19 cellular contexts compared by ENCODE assay signal in the genomic region with DNA sequence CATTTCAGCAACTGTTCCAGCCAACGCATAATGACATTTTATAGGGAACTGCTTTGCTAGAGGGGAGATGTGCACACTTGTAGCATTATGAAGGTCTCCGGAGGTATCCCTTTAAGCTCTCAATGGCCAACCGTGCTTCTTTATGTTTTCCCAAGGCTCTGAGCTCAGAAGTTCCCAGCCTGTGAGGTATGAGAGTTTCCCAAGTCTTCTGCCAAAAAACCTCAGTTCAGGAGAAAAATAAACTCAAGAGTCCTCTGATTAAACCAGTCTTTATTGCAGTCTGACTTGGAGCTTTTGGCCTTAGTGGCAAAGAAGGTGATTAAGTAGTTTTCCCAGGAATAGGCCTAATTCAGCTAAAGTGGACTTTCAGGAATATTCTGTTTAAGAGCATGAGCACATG. TPM values are rescaled to one million over a fixed set of nuclear protein-coding genes. Genes with fewer than 3 reads are reported as not detected.
DNase-seq lines count a peak whose midpoint lies in the region; ATAC-seq and TF ChIP-seq lines count a peak whose summit lies in the region.
"Had no signal": no experiment of that assay in that cellular context is flagged by ENCODE, and none has a peak within 500 bp of the region (broad histone marks: within the 10 kb centered on the region; RNA-seq: fewer than 3 reads in every experiment).

No MANE protein-coding gene starts in this region.

- peaks cover 2% of the 10 kb centered on the region for H3K4me1 Mint-ChIP-seq in activated CD4-positive, alpha-beta memory T cell treated with anti-CD3 and anti-CD28 coated beads for 36 hours (ENCODE audit: low read depth)
- H3K4me1 Mint-ChIP-seq: CD14-positive monocyte had no signal

- no peaks in the 10 kb centered on the region for H3K9me3 ChIP-seq in gastrocnemius medialis
- no peaks in the 10 kb centered on the region for H3K9me3 ChIP-seq in aorta (ENCODE audit: control insufficient read depth, low read length)
- no peaks in the 10 kb centered on the region for H3K9me3 ChIP-seq in mammary epithelial cell (replicated peaks; ENCODE audit: insufficient read depth, low read length)
- H3K9me3 ChIP-seq: MG63 had no signal

- H3K27me3 Mint-ChIP-seq in activated CD4-positive, alpha-beta memory T cell treated with anti-CD3 and anti-CD28 coated beads for 36 hours: peaks cover 38% of the 10 kb centered on the region

- in situ Hi-C loops in gastrocnemius medialis (cut with MboI; ENCODE audit: low sequenced_read_pairs in 4 of 4): no loop called here
- in situ Hi-C loops in mammary epithelial cell (cut with MboI; ENCODE audit: low sequenced_read_pairs in 2 of 2): no loop called here

- intact Hi-C loops in gastrocnemius medialis (cut with DNase I; ENCODE audit: low total_unique reads) (no loop called here), aorta (cut with DNase I) (loop anchor here in 1 of 2 donors (5.0 kb wide), 1 partner anchor 42 kb away; no protein-coding TSS in a partner anchor), mammary epithelial cell (cut with micrococcal nuclease) (no loop called here)
- intact Hi-C loops in activated CD4-positive, alpha-beta memory T cell treated with anti-CD3 and anti-CD28 coated beads for 36 hours (cut with micrococcal nuclease): no loop called here

- WGBS in aorta, 2 donors: 3 to 14% methylated on average over 3 of the region's 3 CpGs
- WGBS in mammary epithelial cell (ENCODE audit: low coverage, missing lambda C conversion rate): 98% methylated on average over 3 of the region's 3 CpGs

- H3K4me3 ChIP-seq in fibroblast of pulmonary artery (replicated peaks; ENCODE audit: low read depth, low read length) (no peak overlapping the region), gastrocnemius medialis (no peak overlapping the region), aorta (ENCODE audit: low read length in 2 of 2) (no peak overlapping the region), mammary epithelial cell (replicated peaks in 1 of 3; ENCODE audit: insufficient read depth in 1 of 3, low read depth in 2 of 3, low read length in 3 of 3) (no peak overlapping the region)
- H3K4me3 ChIP-seq: MG63, PC-9 had no signal

- H3K4me1 ChIP-seq in gastrocnemius medialis: peaks cover 8 to 11% of the 10 kb centered on the region in 2 donors
- peaks cover 0 to 2% of the 10 kb centered on the region in 2 donors for H3K4me1 ChIP-seq in aorta (ENCODE audit: control insufficient read depth in 1 of 2, insufficient read depth in 2 of 2, low read length in 2 of 2)
- H3K4me1 ChIP-seq in mammary epithelial cell (ENCODE audit: insufficient read depth, low read length): no peaks in the 10 kb centered on the region

- no peak overlapping the region for H3K4me2 ChIP-seq in mammary epithelial cell (ENCODE audit: insufficient read depth, low read depth, low read length)
- H3K4me2 ChIP-seq: PC-9 had no signal

- H2AFZ ChIP-seq in mammary epithelial cell (ENCODE audit: low read depth, low read length): no peak overlapping the region
- H2AFZ ChIP-seq: PC-9 had no signal

- TF ChIP-seq POLR2A in gastrocnemius medialis (IDR thresholded peaks at IDR 0.05): no peak

- CTCF ChIA-PET in activated CD4-positive, alpha-beta memory T cell treated with anti-CD3 and anti-CD28 coated beads for 36 hours (lab: Charles Lee): no interaction called here
- CTCF ChIA-PET in mammary epithelial cell (lab: Charles Lee; ENCODE audit: low non-redundant PET): no interaction called here

- H3K36me3 Mint-ChIP-seq in activated CD4-positive, alpha-beta memory T cell treated with anti-CD3 and anti-CD28 coated beads for 36 hours: no peaks in the 10 kb centered on the region
- H3K36me3 Mint-ChIP-seq: CD14-positive monocyte had no signal

- dilution Hi-C loops in mammary epithelial cell (cut with HindIII; ENCODE audit: low sequenced_read_pairs): no loop called here

- H3K27ac Mint-ChIP-seq in activated CD4-positive, alpha-beta memory T cell treated with anti-CD3 and anti-CD28 coated beads for 36 hours: no peak overlapping the region
- H3K27ac Mint-ChIP-seq: CD14-positive monocyte had no signal

- DNase-seq in astrocyte of the hippocampus (ENCODE audit: low read depth, low spot score) (peak; percentile 65), fibroblast of pulmonary artery (ENCODE audit: low read depth) (peak; percentile 23), gastrocnemius medialis (no peak), aorta (no peak), mammary epithelial cell (no peak), T-helper 9 cell (no peak), 8988T (no peak)
- no peak for DNase-seq in activated CD4-positive, alpha-beta memory T cell treated with anti-CD3 and anti-CD28 coated beads for 36 hours
- DNase-seq: DMS79 treated with DMSO at 0.1 percent for 48 hours, H7, Kasumi-1, MG63, NCI-H1048, NCI-H1436, NCI-H1930, NCI-H226, NCI-H526, PC-9 had no signal

- H3K4me3 Mint-ChIP-seq in activated CD4-positive, alpha-beta memory T cell treated with anti-CD3 and anti-CD28 coated beads for 36 hours: no peak overlapping the region

- TF ChIP-seq CTCF in fibroblast of pulmonary artery (IDR thresholded peaks at IDR 0.05; ENCODE audit: low read length, missing control alignments) (no peak), gastrocnemius medialis (IDR thresholded peaks at IDR 0.05 in 4 of 5, conservative IDR thresholded peaks at IDR 0.05 in 1 of 5) (no peak), mammary epithelial cell (conservative IDR thresholded peaks at IDR 0.05 in 1 of 2, IDR thresholded peaks at IDR 0.05 in 1 of 2; ENCODE audit: extremely low read depth in 1 of 2, insufficient read depth in 1 of 2, low read depth in 1 of 2, low read length in 2 of 2) (no peak)

- no peaks in the 10 kb centered on the region for H3K9me3 Mint-ChIP-seq in activated CD4-positive, alpha-beta memory T cell treated with anti-CD3 and anti-CD28 coated beads for 36 hours

- POLR2A ChIA-PET in activated CD4-positive, alpha-beta memory T cell treated with anti-CD3 and anti-CD28 coated beads for 36 hours (lab: Charles Lee): no interaction called here

- H3K27me3 ChIP-seq in gastrocnemius medialis (no peaks in the 10 kb centered on the region), aorta (ENCODE audit: control insufficient read depth in 1 of 2, insufficient read depth in 2 of 2, low read length in 1 of 2) (no peaks in the 10 kb centered on the region), mammary epithelial cell (ENCODE audit: insufficient read depth, low read length) (no peaks in the 10 kb centered on the region)
- H3K27me3 ChIP-seq: MG63 had no signal

- ATAC-seq in gastrocnemius medialis (peak in 1 of 2 donors; percentile 14), aorta (ENCODE audit: low FRiP score) (peak; percentile 50)

- no peaks in the 10 kb centered on the region for H3K79me2 ChIP-seq in mammary epithelial cell (ENCODE audit: insufficient read depth, low read length)

- no peaks in the 10 kb centered on the region for H3K36me3 ChIP-seq in gastrocnemius medialis
- no peaks in the 10 kb centered on the region for H3K36me3 ChIP-seq in aorta (ENCODE audit: control insufficient read depth in 1 of 2, insufficient read depth in 2 of 2, low read length in 1 of 2)
- no peaks in the 10 kb centered on the region for H3K36me3 ChIP-seq in mammary epithelial cell (ENCODE audit: insufficient read depth, low read length)
- H3K36me3 ChIP-seq: MG63 had no signal

- BruUV-seq in mammary epithelial cell (replicated peaks; lab: Mats Ljungman, UMichigan): no TSS peak

- no peaks in the 10 kb centered on the region for H4K20me1 ChIP-seq in mammary epithelial cell (ENCODE audit: insufficient read depth, low read length)

- H3K9ac ChIP-seq in mammary epithelial cell (ENCODE audit: insufficient read depth, low read length): no peak overlapping the region

- H3K27ac ChIP-seq in gastrocnemius medialis (peak overlapping the region; percentile 65 to 84 (median 72)), aorta (ENCODE audit: low read depth in 1 of 2, low read length in 2 of 2) (peak overlapping the region; percentile 52 to 83), mammary epithelial cell (ENCODE audit: insufficient read depth, low read depth, low read length) (no peak overlapping the region)
- H3K27ac ChIP-seq: PC-9 had no signal

RNA-seq across cellular contexts. Expression of a gene that starts 35.4 kb away (rescaled TPM):
- total RNA-seq in gastrocnemius medialis (100 to 1,000 TPM in 1 of 4 donors, 10 to 100 TPM in 3; 54.7 to 124 (median 91.2) TPM), aorta (100 to 1,000 TPM; 183 to 194 TPM), mammary epithelial cell (10 to 100 TPM; 62.2 to 68.7 TPM)
- polyA plus RNA-seq in aorta (10 to 100 TPM; 19.3 to 43.4 TPM), mammary epithelial cell (38.4 TPM)
- total RNA-seq in activated CD4-positive, alpha-beta memory T cell treated with anti-CD3 and anti-CD28 coated beads for 36 hours: 1 to 10 TPM; 5.5 to 5.7 TPM
- polyA minus RNA-seq in mammary epithelial cell: 139 TPM

Comparison
In these comparisons a context has a peak if more than half of its experiments do, and no peak if none do; other contexts are left out.
1. DNase-seq: peak in astrocyte of the hippocampus (single experiment) and fibroblast of pulmonary artery (single experiment); none in gastrocnemius medialis (0 of 2), aorta (0 of 2), activated CD4-positive, alpha-beta memory T cell treated with anti-CD3 and anti-CD28 coated beads for 36 hours (single experiment), mammary epithelial cell (single experiment), T-helper 9 cell (single experiment) and 8988T (single experiment).
2. RNA of a gene that starts 35.4 kb away (total RNA-seq): 183 to 194 TPM in aorta, 54.7 to 124 TPM in gastrocnemius medialis and 62.2 to 68.7 TPM in mammary epithelial cell; 5.5 to 5.7 TPM in activated CD4-positive, alpha-beta memory T cell treated with anti-CD3 and anti-CD28 coated beads for 36 hours; every median in the first group is over 4 times any median in the second.